Comparison of ENCODE assay signal across 15 cellular contexts in genomic region chr13:33270906-33271538, GRCh38. TPM values are rescaled to one million over a fixed set of nuclear protein-coding genes. Genes with fewer than 3 reads are reported as not detected.
DNase-seq lines count a peak whose midpoint lies in the region; ATAC-seq and TF ChIP-seq lines count a peak whose summit lies in the region.
"Had no signal": no experiment of that assay in that cellular context is flagged by ENCODE, and none has a peak within 500 bp of the region (broad histone marks: within the 10 kb centered on the region; RNA-seq: fewer than 3 reads in every experiment).

No MANE protein-coding gene starts in this region.

- no peak for ATAC-seq in HG03342 (IDR thresholded peaks at IDR 0.05; ENCODE audit: unreplicated experiment)
- ATAC-seq: GM12878; K562; stimulated activated naive CD8-positive, alpha-beta T cell treated with anti-CD3 and anti-CD28 coated beads, Interleukin-15, amount 100 ng/mL, for 72 hours had no signal

- H3K27me3 ChIP-seq in AG04450 (ENCODE audit: control insufficient read depth, insufficient read depth, low read length): no peaks in the 10 kb centered on the region
- no peaks in the 10 kb centered on the region for H3K27me3 ChIP-seq in breast epithelium
- H3K27me3 ChIP-seq in right atrium auricular region: no peaks in the 10 kb centered on the region
- no peaks in the 10 kb centered on the region for H3K27me3 ChIP-seq in sigmoid colon

- H3K27ac Mint-ChIP-seq in activated CD4-positive, alpha-beta T cell treated with anti-CD3 and anti-CD28 coated beads, Interleukin-2, amount 10 ng/mL, durations not matched to agents 24 days and 14 days: no peak overlapping the region
- H3K27ac Mint-ChIP-seq: activated naive CD8-positive, alpha-beta T cell treated with anti-CD3 and anti-CD28 coated beads, Interleukin-2, amount 10 ng/mL, durations not matched to agents 7 days and 5 days; stimulated activated naive CD8-positive, alpha-beta T cell treated with anti-CD3 and anti-CD28 coated beads, Interleukin-15, amount 100 ng/mL, for 72 hours had no signal

- no peaks in the 10 kb centered on the region for H3K4me1 Mint-ChIP-seq in activated CD4-positive, alpha-beta T cell treated with anti-CD3 and anti-CD28 coated beads, Interleukin-2, amount 10 ng/mL, durations not matched to agents 24 days and 14 days
- H3K4me1 Mint-ChIP-seq: activated naive CD8-positive, alpha-beta T cell treated with anti-CD3 and anti-CD28 coated beads, Interleukin-2, amount 10 ng/mL, durations not matched to agents 7 days and 5 days; stimulated activated naive CD8-positive, alpha-beta T cell treated with anti-CD3 and anti-CD28 coated beads, Interleukin-15, amount 100 ng/mL, for 72 hours had no signal

- 68 to 73% methylated on average over 3 of the region's 3 CpGs for WGBS in sigmoid colon, 2 donors

- H3K9me3 ChIP-seq in AG04450 (ENCODE audit: control insufficient read depth, insufficient read depth, low read length): no peaks in the 10 kb centered on the region
- no peaks in the 10 kb centered on the region for H3K9me3 ChIP-seq in breast epithelium
- no peaks in the 10 kb centered on the region for H3K9me3 ChIP-seq in right atrium auricular region
- no peaks in the 10 kb centered on the region for H3K9me3 ChIP-seq in sigmoid colon

- H3K9me3 Mint-ChIP-seq in activated CD4-positive, alpha-beta T cell treated with anti-CD3 and anti-CD28 coated beads, Interleukin-2, amount 10 ng/mL, durations not matched to agents 24 days and 14 days: no peaks in the 10 kb centered on the region
- H3K9me3 Mint-ChIP-seq: activated naive CD8-positive, alpha-beta T cell treated with anti-CD3 and anti-CD28 coated beads, Interleukin-2, amount 10 ng/mL, durations not matched to agents 7 days and 5 days; stimulated activated naive CD8-positive, alpha-beta T cell treated with anti-CD3 and anti-CD28 coated beads, Interleukin-15, amount 100 ng/mL, for 72 hours had no signal

- H3K27ac ChIP-seq in AG04450 (ENCODE audit: low read depth, low read length): peak overlapping the region; percentile 40
- H3K27ac ChIP-seq in breast epithelium: peak overlapping the region; percentile 50 to 62
- H3K27ac ChIP-seq in right atrium auricular region: peak overlapping the region; percentile 37 to 61
- H3K27ac ChIP-seq in sigmoid colon: peak overlapping the region; percentile 71 to 78 (median 74)

- DNase-seq in AG04450 (ENCODE audit: low read depth, low spot score) (no peak), breast epithelium (ENCODE audit: low spot score in 2 of 2) (no peak), right atrium auricular region (ENCODE audit: low spot score) (no peak), sigmoid colon (no peak), Kasumi-1 (lab: John Stamatoyannopoulos, UW) (no peak), AG20443 (ENCODE audit: low spot score) (no peak)
- no peak for DNase-seq in activated CD4-positive, alpha-beta T cell treated with anti-CD3 and anti-CD28 coated beads, Interleukin-2, amount 10 ng/mL, durations not matched to agents 24 days and 14 days
- DNase-seq: activated naive CD8-positive, alpha-beta T cell treated with anti-CD3 and anti-CD28 coated beads, Interleukin-2, amount 10 ng/mL, durations not matched to agents 7 days and 5 days; DMS153; stimulated activated CD4-positive, alpha-beta T cell treated with anti-CD3 and anti-CD28 coated beads, Interleukin-4, amount 100 ng/mL, for 24 hours; stimulated activated naive CD8-positive, alpha-beta T cell treated with anti-CD3 and anti-CD28 coated beads, Interleukin-15, amount 100 ng/mL, for 72 hours; T-helper 2 cell had no signal

- TF ChIP-seq CTCF in AG04450 (IDR thresholded peaks at IDR 0.05; ENCODE audit: low read depth, low read length): no peak
- TF ChIP-seq CTCF in breast epithelium (IDR thresholded peaks at IDR 0.05): no peak
- TF ChIP-seq CTCF in right atrium auricular region (IDR thresholded peaks at IDR 0.05): no peak
- no peak for TF ChIP-seq CTCF in sigmoid colon (IDR thresholded peaks at IDR 0.05)

- POLR2A ChIA-PET in AG04450 (lab: Yijun Ruan, JAX): no interaction called here

- H3K4me1 ChIP-seq in breast epithelium (peaks cover 0 to 6% of the 10 kb centered on the region in 2 donors), right atrium auricular region (peaks cover 0 to 85% of the 10 kb centered on the region in 2 donors), sigmoid colon (peaks cover 0 to 93% (median 77%) of the 10 kb centered on the region in 4 donors)

- H3K4me3 ChIP-seq in AG04450 (ENCODE audit: low read depth, low read length) (no peak overlapping the region), breast epithelium (no peak overlapping the region), right atrium auricular region (no peak overlapping the region), sigmoid colon (no peak overlapping the region)
- H3K4me3 ChIP-seq: GM12878, K562 had no signal

- H3K4me3 Mint-ChIP-seq in activated CD4-positive, alpha-beta T cell treated with anti-CD3 and anti-CD28 coated beads, Interleukin-2, amount 10 ng/mL, durations not matched to agents 24 days and 14 days: no peak overlapping the region
- H3K4me3 Mint-ChIP-seq: activated naive CD8-positive, alpha-beta T cell treated with anti-CD3 and anti-CD28 coated beads, Interleukin-2, amount 10 ng/mL, durations not matched to agents 7 days and 5 days; stimulated activated naive CD8-positive, alpha-beta T cell treated with anti-CD3 and anti-CD28 coated beads, Interleukin-15, amount 100 ng/mL, for 72 hours had no signal

- intact Hi-C loops in breast epithelium (cut with DNase I; ENCODE audit: low total_unique reads): no loop called here
- intact Hi-C loops in sigmoid colon (cut with DNase I): loop anchor here (5.0 kb wide), 1 partner anchor 64 kb away; no protein-coding TSS in a partner anchor
- intact Hi-C loops in activated CD4-positive, alpha-beta T cell treated with anti-CD3 and anti-CD28 coated beads, Interleukin-2, amount 10 ng/mL, durations not matched to agents 24 days and 14 days (cut with micrococcal nuclease): no loop called here

- H3K36me3 ChIP-seq in breast epithelium: no peaks in the 10 kb centered on the region
- no peaks in the 10 kb centered on the region for H3K36me3 ChIP-seq in right atrium auricular region
- peaks cover 0 to 5% (median 0%) of the 10 kb centered on the region in 4 donors for H3K36me3 ChIP-seq in sigmoid colon

- peaks cover 9% of the 10 kb centered on the region for H3K27me3 Mint-ChIP-seq in activated CD4-positive, alpha-beta T cell treated with anti-CD3 and anti-CD28 coated beads, Interleukin-2, amount 10 ng/mL, durations not matched to agents 24 days and 14 days

- CTCF ChIA-PET in AG04450 (lab: Charles Lee): interaction anchor here (1.2 to 1.8 kb wide), 3 partner anchors 15 to 272 kb away, joined by 3 to 6 read pairs (median 5); partner anchors contain the start of gene STARD13

- TF ChIP-seq POLR2A in breast epithelium (IDR thresholded peaks at IDR 0.05) (no peak), sigmoid colon (IDR thresholded peaks at IDR 0.05) (no peak)

- TF ChIP-seq EP300 in sigmoid colon (IDR thresholded peaks at IDR 0.05): no peak

- H3K36me3 Mint-ChIP-seq in activated CD4-positive, alpha-beta T cell treated with anti-CD3 and anti-CD28 coated beads, Interleukin-2, amount 10 ng/mL, durations not matched to agents 24 days and 14 days (ENCODE audit: low read depth): no peaks in the 10 kb centered on the region
- H3K36me3 Mint-ChIP-seq: activated naive CD8-positive, alpha-beta T cell treated with anti-CD3 and anti-CD28 coated beads, Interleukin-2, amount 10 ng/mL, durations not matched to agents 7 days and 5 days had no signal

RNA-seq across cellular contexts. Expression of gene STARD13, which starts 14.5 kb away (rescaled TPM):
- polyA plus RNA-seq in AG04450 (2011; rRNA removed) (27.7 and 28.4 TPM in 2 replicates), sigmoid colon (10 to 100 TPM in 1 of 3 donors, 1 to 10 TPM in 2; 3.7 to 14.1 (median 6.0) TPM)
- polyA minus RNA-seq in AG04450 (2011; rRNA and poly(A)+ RNA removed): 135 and 154 TPM in 2 replicates
- total RNA-seq in breast epithelium (10 to 100 TPM; 42.4 to 62.3 (median 58.7) TPM), right atrium auricular region (10 to 100 TPM; 21.6 to 23.3 TPM), sigmoid colon (100 to 1,000 TPM in 1 of 4 donors, 10 to 100 TPM in 3; 66.7 to 102 (median 81.8) TPM)
- total RNA-seq in activated CD4-positive, alpha-beta T cell treated with anti-CD3 and anti-CD28 coated beads, Interleukin-2, amount 10 ng/mL, durations not matched to agents 24 days and 14 days: 7.7 and 8.2 TPM in 2 replicates
- polyA plus RNA-seq: K562 had no signal
